16 cellular contexts compared by ENCODE assay signal in genomic region chr4:168521736-168522135, GRCh38. TPM values are rescaled to one million over a fixed set of nuclear protein-coding genes. Genes with fewer than 3 reads are reported as not detected.
DNase-seq lines count a peak whose midpoint lies in the region; ATAC-seq and TF ChIP-seq lines count a peak whose summit lies in the region.
"Had no signal": no experiment of that assay in that cellular context is flagged by ENCODE, and none has a peak within 500 bp of the region (broad histone marks: within the 10 kb centered on the region; RNA-seq: fewer than 3 reads in every experiment).

No MANE protein-coding gene starts in this region.

- no peak overlapping the region for H3K9ac ChIP-seq in colonic mucosa (ENCODE audit: low read depth in 2 of 2, low read length in 2 of 2)
- H3K9ac ChIP-seq: KMS-11 had no signal

- H3K27me3 ChIP-seq in cardiac muscle cell (no peaks in the 10 kb centered on the region), right atrium auricular region (no peaks in the 10 kb centered on the region), thyroid gland (no peaks in the 10 kb centered on the region), colonic mucosa (no peaks in the 10 kb centered on the region)

- H3K36me3 ChIP-seq in cardiac muscle cell: peaks cover 12% of the 10 kb centered on the region
- no peaks in the 10 kb centered on the region for H3K36me3 ChIP-seq in right atrium auricular region
- no peaks in the 10 kb centered on the region for H3K36me3 ChIP-seq in thyroid gland
- no peaks in the 10 kb centered on the region for H3K36me3 ChIP-seq in colonic mucosa

- H3K9me3 ChIP-seq in cardiac muscle cell (ENCODE audit: low read depth) (no peaks in the 10 kb centered on the region), right atrium auricular region (no peaks in the 10 kb centered on the region), thyroid gland (no peaks in the 10 kb centered on the region), colonic mucosa (no peaks in the 10 kb centered on the region)

- H3K4me3 ChIP-seq in cardiac muscle cell (no peak overlapping the region), right atrium auricular region (no peak overlapping the region), thyroid gland (replicated peaks in 1 of 3) (no peak overlapping the region), colonic mucosa (no peak overlapping the region)
- H3K4me3 ChIP-seq: PC-9 had no signal

- ATAC-seq in HG02870 (IDR thresholded peaks at IDR 0.05; ENCODE audit: unreplicated experiment): no peak
- ATAC-seq in HG03521 (IDR thresholded peaks at IDR 0.05; ENCODE audit: unreplicated experiment): no peak
- ATAC-seq: HepG2 had no signal

- intact Hi-C loops in cardiac septum (cut with DNase I): no loop called here
- intact Hi-C loops in thyroid gland (cut with DNase I): no loop called here
- intact Hi-C loops in colonic mucosa (cut with DNase I): no loop called here

- TF ChIP-seq CTCF in cardiac muscle cell (IDR thresholded peaks at IDR 0.05; ENCODE audit: low read depth, low read length): no peak
- no peak for TF ChIP-seq CTCF in right atrium auricular region (IDR thresholded peaks at IDR 0.05)
- no peak for TF ChIP-seq CTCF in thyroid gland (IDR thresholded peaks at IDR 0.05)
- TF ChIP-seq CTCF in colonic mucosa (IDR thresholded peaks at IDR 0.05): no peak

- peak overlapping the region; percentile 39 for H3K27ac ChIP-seq in cardiac muscle cell
- peak overlapping the region; percentile 43 to 67 for H3K27ac ChIP-seq in right atrium auricular region
- peak overlapping the region; percentile 50 to 54 (median 52) for H3K27ac ChIP-seq in thyroid gland
- no peak overlapping the region for H3K27ac ChIP-seq in colonic mucosa
- H3K27ac ChIP-seq: KMS-11, PC-9 had no signal

- H3K4me1 ChIP-seq in cardiac muscle cell (ENCODE audit: low read depth) (peaks cover 21% of the 10 kb centered on the region), right atrium auricular region (peaks cover 0 to 15% of the 10 kb centered on the region in 2 donors), thyroid gland (peaks cover 15 to 18% of the 10 kb centered on the region in 2 donors), colonic mucosa (no peaks in the 10 kb centered on the region)

- DNase-seq in cardiac muscle cell (ENCODE audit: low read depth in 1 of 2, low spot score in 1 of 2) (no peak), cardiac septum (ENCODE audit: low spot score) (no peak), SK-MEL-5 (ENCODE audit: low read depth, low spot score) (peak; percentile 44), right atrium auricular region (ENCODE audit: low spot score) (no peak), thyroid gland (no peak), colonic mucosa (no peak)
- DNase-seq: MM.1S, NCI-H1105 treated with DMSO at 0.1 percent for 48 hours, NCI-H2029, NCI-H526 treated with DMSO at 0.1 percent for 48 hours, PC-9, SHP77 had no signal

- TF ChIP-seq POLR2A in thyroid gland (IDR thresholded peaks at IDR 0.05): no peak

- 52 to 53% methylated on average over 2 of the region's 2 CpGs for WGBS in thyroid gland, 2 donors

- in situ Hi-C loops in SK-MEL-5 (cut with HindIII; ENCODE audit: low pct_unique_long_range_greater_than_20kb, low sequenced_read_pairs): no loop called here

RNA-seq across cellular contexts. Expression of gene PALLD, which starts 24.9 kb away (rescaled TPM):
- total RNA-seq in cardiac muscle cell (131 and 178 TPM in 2 replicates), cardiac septum (705 TPM), right atrium auricular region (100 to 1,000 TPM; 764 to 782 TPM), thyroid gland (100 to 1,000 TPM; 152 to 311 (median 226) TPM), colonic mucosa (100 to 1,000 TPM in 1 of 2 donors, 10 to 100 TPM in 1; 72.1 to 195 TPM)
- polyA plus RNA-seq in cardiac muscle cell: 157 and 225 TPM in 2 replicates
- total RNA-seq in SK-MEL-5 (2014; rRNA removed; shearing (Covaris generic)): 20.9 and 22.4 TPM in 2 replicates
- 20.7 and 35.8 TPM in 2 replicates for polyA plus RNA-seq in SK-MEL-5 (2015; cell fraction: cytosol; rRNA removed)
- polyA plus RNA-seq in SK-MEL-5 (2015; cell fraction: nucleus; rRNA removed): 9.9 and 10.5 TPM in 2 replicates

RNA-seq across cellular contexts. Expression of gene DDX60L, which starts 41.4 kb away (rescaled TPM):
- total RNA-seq in cardiac muscle cell (0.99 and 2.1 TPM in 2 replicates), cardiac septum (9.9 TPM), right atrium auricular region (1 to 10 TPM; 6.3 to 7.7 TPM), thyroid gland (10 to 100 TPM; 16.4 to 33.9 (median 27.2) TPM), colonic mucosa (10 to 100 TPM; 14.5 to 26.8 TPM)
- polyA plus RNA-seq in cardiac muscle cell: 1.3 and 6.1 TPM in 2 replicates
- 15.2 and 20.4 TPM in 2 replicates for total RNA-seq in SK-MEL-5 (2014; rRNA removed; shearing (Covaris generic))
- polyA plus RNA-seq in SK-MEL-5 (2015; cell fraction: cytosol; rRNA removed): 10.4 and 16.2 TPM in 2 replicates
- polyA plus RNA-seq in SK-MEL-5 (2015; cell fraction: nucleus; rRNA removed): 40.5 and 43.1 TPM in 2 replicates
